Comparison of ENCODE assay signal across 8 cellular contexts in genomic region chr10:132962623-132963429, GRCh38. TPM values are rescaled to one million over a fixed set of nuclear protein-coding genes. Genes with fewer than 3 reads are reported as not detected.
DNase-seq lines count a peak whose midpoint lies in the region; ATAC-seq, FAIRE-seq and TF ChIP-seq lines count a peak whose summit lies in the region.

No MANE protein-coding gene starts in this region.

- peaks cover 0 to 56% of the 10 kb centered on the region in 2 experiments; a peak in 3 of 5 replicates for H3K27me3 ChIP-seq in K562 (ENCODE audit: control insufficient read depth in 2 of 2, insufficient read depth in 2 of 2, low read length in 2 of 2)

- no peak for TF ChIP-seq POLR2A in K562 (conservative IDR thresholded peaks at IDR 0.05)

- CTCF ChIA-PET in K562 (lab: Yijun Ruan, JAX; ENCODE audit: low intra/inter-chr PET ratio), result no interaction called here

- peak; percentile 64 for FAIRE-seq in GM19239 (lab: Jason Lieb, UNC)
- FAIRE-seq in K562 (lab: Jason Lieb, UNC), result no peak

- no peak for TF ChIP-seq CTCF in K562 (IDR thresholded peaks at IDR 0.05 in 2 of 3, conservative IDR thresholded peaks at IDR 0.05 in 1 of 3; ENCODE audit: insufficient read depth in 2 of 3, low read depth in 1 of 3, low read length in 3 of 3)
- no peak for TF ChIP-seq CTCF in mesothelial cell of epicardium (IDR thresholded peaks at IDR 0.05; ENCODE audit: unreplicated experiment)

- in situ Hi-C loops in K562 (cut with MboI), result no loop called here

- peak overlapping the region; percentile 72 for H3K27ac Mint-ChIP-seq in mesothelial cell of epicardium

- POLR2A ChIA-PET in K562 (lab: Yijun Ruan, JAX), result interaction anchor here (0.5 kb wide), 1 partner anchor 15 kb away, joined by 3 read pairs; no protein-coding TSS in a partner anchor

- ATAC-seq in HG03095 (IDR thresholded peaks at IDR 0.05; ENCODE audit: unreplicated experiment), result peak; percentile 44
- ATAC-seq in K562, result no peak

- no peaks in the 10 kb centered on the region for H3K36me3 Mint-ChIP-seq in mesothelial cell of epicardium

- H2AFZ ChIP-seq in K562 (ENCODE audit: low read depth, low read length), result no peak overlapping the region

- H3K4me3 ChIP-seq in K562, result no peak overlapping the region

- WGBS in K562 (ENCODE audit: insufficient coverage, low coverage, missing lambda C conversion rate), result 4% methylated on average over 9 of the region's 11 CpGs

- no peak overlapping the region for H3K27ac ChIP-seq in K562 (ENCODE audit: extremely low read depth, low read depth, low read length)

- no peaks in the 10 kb centered on the region for H3K9me1 ChIP-seq in K562 (ENCODE audit: control insufficient read depth, insufficient read depth, low read length)

- no peaks in the 10 kb centered on the region for H3K9me3 ChIP-seq in K562 (replicated peaks; ENCODE audit: control insufficient read depth, insufficient read depth, low read depth, low read length)

- intact Hi-C loops in K562 (cut with micrococcal nuclease), result no loop called here

- no peaks in the 10 kb centered on the region for H4K20me1 ChIP-seq in K562 (replicated peaks; ENCODE audit: control insufficient read depth, insufficient read depth, low read length)

- TF ChIP-seq EP300 in K562 (IDR thresholded peaks at IDR 0.05; ENCODE audit: low read length), result no peak

- peaks cover 16% of the 10 kb centered on the region for H3K27me3 Mint-ChIP-seq in mesothelial cell of epicardium (ENCODE audit: low read depth)

- BruUV-seq in K562 (replicated peaks; lab: Mats Ljungman, UMichigan), result no TSS peak

- no peak overlapping the region for H3K4me2 ChIP-seq in K562 (ENCODE audit: insufficient read depth, low read length)

- no peaks in the 10 kb centered on the region for H3K79me2 ChIP-seq in K562 (ENCODE audit: control insufficient read depth, insufficient read depth, low read length)

- no peak for TF ChIP-seq RAD21 in K562 (CRISPR knock-in tag; conservative IDR thresholded peaks at IDR 0.05 in 1 of 2, IDR thresholded peaks at IDR 0.05 in 1 of 2)

- H3K4me1 Mint-ChIP-seq in mesothelial cell of epicardium, result peaks cover 18% of the 10 kb centered on the region

- no peaks in the 10 kb centered on the region for H3K36me3 ChIP-seq in K562 (ENCODE audit: control insufficient read depth, insufficient read depth, low read length)

- DNase-seq in GM19239 (ENCODE audit: insufficient read length, low spot score) (no peak), K562 (ENCODE audit: extremely low read depth in 1 of 4, low spot score in 3 of 4) (no peak), mesothelial cell of epicardium (ENCODE audit: low spot score in 2 of 2, unreplicated experiment in 2 of 2) (no peak), NCI-H774 (lab: John Stamatoyannopoulos, UW) (no peak), NCI-H1105 (lab: John Stamatoyannopoulos, UW) (no peak), epidermal melanocyte (ENCODE audit: insufficient read length, low spot score) (no peak)
- no peak for DNase-seq in NK-92 treated with Interleukin-12 subunit alpha and Interleukin-12 subunit beta, amount 100 ng/mL, for 24 hours (lab: John Stamatoyannopoulos, UW)

- H3K9me3 Mint-ChIP-seq in mesothelial cell of epicardium, result no peaks in the 10 kb centered on the region

- no peak overlapping the region for H3K9ac ChIP-seq in K562 (ENCODE audit: insufficient read depth in 1 of 2, low read depth in 2 of 2, low read length in 2 of 2)

- H3K4me3 Mint-ChIP-seq in mesothelial cell of epicardium, result peak overlapping the region; percentile 84

- peaks cover 0 to 8% of the 10 kb centered on the region in 2 experiments; a peak in 2 of 5 replicates for H3K4me1 ChIP-seq in K562 (replicated peaks in 1 of 2; ENCODE audit: control insufficient read depth in 2 of 2, insufficient read depth in 2 of 2, low read length in 2 of 2)

TF ChIP-seq in K562, 482 proteins besides CTCF, POLR2A, EP300 and RAD21:
- peak; percentile 59 for TF ChIP-seq PKNOX1 (IDR thresholded peaks at IDR 0.05)
- no peak for TF ChIP-seq ZNF311 (CRISPR knock-in tag; IDR thresholded peaks at IDR 0.05)

RNA-seq across cellular contexts. Expression of gene CFAP46, which starts 20.5 kb away (rescaled TPM):
- not detected in 2 replicates for total RNA-seq in K562 (2011; cell fraction: chromatin; rRNA removed; ENCODE audit: low replicate concordance)
- total RNA-seq in K562 (2011; cell fraction: nucleolus; rRNA removed), result not detected in 2 replicates
- total RNA-seq in K562 (2011; cell fraction: nucleoplasm; rRNA removed), result not detected in 2 replicates
- total RNA-seq in K562 (2014; rRNA removed), result not detected in 2 replicates
- not detected in 2 replicates for total RNA-seq in K562 (2014; rRNA removed; fragmentation: Illumina TruSeq; extraction: Trizol)
- total RNA-seq in K562 (2015; rRNA removed; fragmentation: Illumina TruSeq; extraction: Trizol), result not detected in 2 replicates
- not detected in 2 replicates for total RNA-seq in K562 (2021)
- polyA plus RNA-seq in K562 (2011; rRNA removed), result not detected in 2 replicates
- not detected in 2 replicates for polyA plus RNA-seq in K562 (2011; cell fraction: cytosol; rRNA removed)
- polyA plus RNA-seq in K562 (2011; cell fraction: nucleus; rRNA removed), result not detected in 2 replicates
- not detected in 2 replicates for polyA plus RNA-seq in K562 (2012)
- not detected in 2 replicates for polyA plus RNA-seq in K562 (2014; fragmentation: Illumina TruSeq; extraction: Trizol)
- not detected for polyA plus RNA-seq in K562 (2014; fragmentation: Nextera tagmentation; extraction: Ambion mirVana)
- not detected in 2 replicates for polyA plus RNA-seq in K562 (2014; rRNA removed)
- not detected in 2 replicates for polyA minus RNA-seq in K562 (2011; rRNA and poly(A)+ RNA removed)
- not detected in 2 replicates for polyA minus RNA-seq in K562 (2011; cell fraction: cytosol; rRNA and poly(A)+ RNA removed)
- not detected in 2 replicates for polyA minus RNA-seq in K562 (2011; cell fraction: nucleus; rRNA and poly(A)+ RNA removed)
- 3.1 to 4.1 TPM (median 3.2 TPM) in 3 replicates for total RNA-seq in mesothelial cell of epicardium
